In genomic region chr1:47968489-47968888, GRCh38 we compare ENCODE assay signal across 1 cellular context.
TF ChIP-seq lines count a peak whose summit lies in the region.

No MANE protein-coding gene starts in this region.

TF ChIP-seq in HepG2, 621 proteins besides CTCF, POLR2A, EP300 and RAD21 (continued from another document):
- TF ChIP-seq CREB3 (CRISPR knock-in tag; IDR thresholded peaks at IDR 0.05) (no peak), ZNF597 (CRISPR knock-in tag; IDR thresholded peaks at IDR 0.05) (no peak), ARID4A (CRISPR knock-in tag; IDR thresholded peaks at IDR 0.05; ENCODE audit: borderline replicate concordance) (no peak), GTF2F1 (IDR thresholded peaks at IDR 0.05; ENCODE audit: low read length) (no peak), HOXA9 (CRISPR knock-in tag; IDR thresholded peaks at IDR 0.05; ENCODE audit: borderline replicate concordance) (no peak), ZNF138 (CRISPR knock-in tag; IDR thresholded peaks at IDR 0.05; ENCODE audit: low read depth) (no peak), RORA (CRISPR knock-in tag; IDR thresholded peaks at IDR 0.05) (no peak)
